8 cellular contexts compared by ENCODE assay signal in genomic region chr17:78745407-78746088, GRCh38. TPM values are rescaled to one million over a fixed set of nuclear protein-coding genes. Genes with fewer than 3 reads are reported as not detected.
DNase-seq lines count a peak whose midpoint lies in the region; ATAC-seq and TF ChIP-seq lines count a peak whose summit lies in the region.

No MANE protein-coding gene starts in this region.

- H3K4me3 ChIP-seq in foreskin fibroblast (ENCODE audit: low read depth in 1 of 2, low read length in 2 of 2) (no peak overlapping the region), smooth muscle cell (no peak overlapping the region)

- H3K27me3 Mint-ChIP-seq in activated T-cell treated with anti-CD3 and anti-CD28 coated beads, Interleukin-2, amount 50 U/mL, for 72 hours (ENCODE audit: low read depth) = no peaks in the 10 kb centered on the region

- H3K4me3 Mint-ChIP-seq in activated T-cell treated with anti-CD3 and anti-CD28 coated beads, Interleukin-2, amount 50 U/mL, for 72 hours = peak overlapping the region; percentile 47 to 80

- H3K36me3 Mint-ChIP-seq in activated T-cell treated with anti-CD3 and anti-CD28 coated beads, Interleukin-2, amount 50 U/mL, for 72 hours (ENCODE audit: insufficient read depth in 2 of 2) = peaks cover 1 to 6% of the 10 kb centered on the region in 2 donors

- H3K27ac Mint-ChIP-seq in activated T-cell treated with anti-CD3 and anti-CD28 coated beads, Interleukin-2, amount 50 U/mL, for 72 hours = peak overlapping the region; percentile 84

- peak; percentile 72 for TF ChIP-seq CTCF in LNCAP (IDR thresholded peaks at IDR 0.05)
- TF ChIP-seq CTCF in foreskin fibroblast (IDR thresholded peaks at IDR 0.05; ENCODE audit: low read depth, low read length) = peak; percentile 37
- peak; percentile 65 for TF ChIP-seq CTCF in smooth muscle cell (IDR thresholded peaks at IDR 0.05; ENCODE audit: borderline replicate concordance, insufficient read depth, poor library complexity, severe bottlenecking)

- H3K27ac ChIP-seq in smooth muscle cell (ENCODE audit: low read depth) = no peak overlapping the region

- H3K9ac ChIP-seq in smooth muscle cell (ENCODE audit: low read depth) = no peak overlapping the region

- peaks cover 95% of the 10 kb centered on the region for H3K4me1 Mint-ChIP-seq in activated T-cell treated with anti-CD3 and anti-CD28 coated beads, Interleukin-2, amount 50 U/mL, for 72 hours (ENCODE audit: low read depth)

- H3K79me2 ChIP-seq in smooth muscle cell (ENCODE audit: low read depth) = peaks cover 72% of the 10 kb centered on the region

- no peaks in the 10 kb centered on the region for H3K36me3 ChIP-seq in smooth muscle cell (ENCODE audit: low read depth)

- DNase-seq in DMS 273 (lab: John Stamatoyannopoulos, UW; ENCODE audit: unreplicated experiment) (peak; percentile 56), DMS 273 treated with DMSO at 0.1 percent for 48 hours (lab: John Stamatoyannopoulos, UW) (no peak), foreskin fibroblast (peak in 1 of 2 donors; percentile 68), smooth muscle cell (lab: John Stamatoyannopoulos, UW; ENCODE audit: unreplicated experiment) (no peak), NCI-H128 (lab: John Stamatoyannopoulos, UW; ENCODE audit: unreplicated experiment) (no peak)
- DNase-seq in activated T-cell treated with anti-CD3 and anti-CD28 coated beads, Interleukin-2, amount 50 U/mL, for 72 hours = peak; percentile 49 to 54

- H3K4me2 ChIP-seq in smooth muscle cell = no peak overlapping the region

- H3K9me3 Mint-ChIP-seq in activated T-cell treated with anti-CD3 and anti-CD28 coated beads, Interleukin-2, amount 50 U/mL, for 72 hours = no peaks in the 10 kb centered on the region

- no peaks in the 10 kb centered on the region for H3F3A ChIP-seq in smooth muscle cell (ENCODE audit: low read depth)

- H3K27me3 ChIP-seq in smooth muscle cell (ENCODE audit: low read depth) = no peaks in the 10 kb centered on the region

- H3K4me1 ChIP-seq in smooth muscle cell (ENCODE audit: low read depth) = no peaks in the 10 kb centered on the region

- no peak overlapping the region for H2AFZ ChIP-seq in smooth muscle cell (ENCODE audit: low read depth)

- peaks cover 71% of the 10 kb centered on the region for H4K20me1 ChIP-seq in smooth muscle cell (ENCODE audit: low read depth)

- H3K9me3 ChIP-seq in smooth muscle cell (replicated peaks; ENCODE audit: low read depth) = no peaks in the 10 kb centered on the region

- ATAC-seq in activated T-cell treated with anti-CD3 and anti-CD28 coated beads, Interleukin-2, amount 50 U/mL, for 72 hours (replicated peaks in 1 of 2) = no peak
- no peak for ATAC-seq in GM21619 (IDR thresholded peaks at IDR 0.05; ENCODE audit: unreplicated experiment)

- 79% methylated on average over 12 of the region's 12 CpGs for WGBS in smooth muscle cell (ENCODE audit: low lambda C conversion rate)

RNA-seq across cellular contexts. Expression of gene CYTH1, which starts 36.5 kb away (rescaled TPM):
- 100 to 1,000 TPM; 163 to 204 TPM for total RNA-seq in activated T-cell treated with anti-CD3 and anti-CD28 coated beads, Interleukin-2, amount 50 U/mL, for 72 hours
- 17.4 and 19.3 TPM in 2 replicates for total RNA-seq in smooth muscle cell
- 14.1 and 26.9 TPM in 2 replicates for polyA plus RNA-seq in smooth muscle cell

Comparison
In these comparisons a context has a peak if more than half of its experiments do, and no peak if none do; other contexts are left out.
1. DNase-seq: peak in DMS 273 (single experiment) and activated T-cell treated with anti-CD3 and anti-CD28 coated beads, Interleukin-2, amount 50 U/mL, for 72 hours (2 of 2); none in DMS 273 treated with DMSO at 0.1 percent for 48 hours (single experiment), smooth muscle cell (single experiment) and NCI-H128 (single experiment).
2. Peak in every context shown above with its lines, with median percentiles within 50 percentile points of each other: CTCF ChIP-seq.